In genomic region chr7:109616551-109617069, GRCh38 we compare ENCODE assay signal across 27 cellular contexts.
"Had no signal": no experiment of that assay in that cellular context is flagged by ENCODE, and none has a peak within 500 bp of the region (broad histone marks: within the 10 kb centered on the region; RNA-seq: fewer than 3 reads in every experiment).

No MANE protein-coding gene starts in this region.

- H3K4me1 ChIP-seq: heart left ventricle had no signal

- FAIRE-seq: astrocyte, bronchial epithelial cell had no signal

- H3K36me3 ChIP-seq: brain microvascular endothelial cell, heart left ventricle had no signal

- H3K4me3 ChIP-seq: coronary artery, dorsolateral prefrontal cortex, heart left ventricle had no signal

- H3K27me3 ChIP-seq: brain microvascular endothelial cell, dorsolateral prefrontal cortex, heart left ventricle had no signal

- DNase-seq: activated B cell treated with CpG ODN at 0.5 μM for 24 hours; activated CD4-positive, alpha-beta T cell treated with anti-CD3 and anti-CD28 coated beads for 48 hours; activated CD4-positive, alpha-beta T cell treated with anti-CD3 and anti-CD28 coated beads, Interleukin-2, amount 50 U/mL, for 1 hour; activated CD4-positive, alpha-beta T cell treated with anti-CD3 and anti-CD28 coated beads, Interleukin-2, amount 50 U/mL, for 48 hours; activated CD8-positive, alpha-beta memory T cell treated with anti-CD3 and anti-CD28 coated beads for 24 hours; activated CD8-positive, alpha-beta T cell treated with anti-CD3 and anti-CD28 coated beads for 36 hours; activated effector memory CD4-positive, alpha-beta T cell treated with Interleukin-2 at 50 U/mL for 16 hours; activated gamma-delta T cell treated with Interleukin-2 at 50 U/mL for 16 hours; activated naive CD4-positive, alpha-beta T cell treated with anti-CD3 and anti-CD28 coated beads, Interleukin-2, amount 50 U/mL, for 16 hours; activated naive CD4-positive, alpha-beta T cell treated with Interleukin-2 at 50 U/mL for 16 hours; activated T-cell treated with anti-CD3 and anti-CD28 coated beads, Interleukin-2, amount 50 U/mL, for 4 hours; amniotic stem cell; anterior cingulate cortex; brain microvascular endothelial cell; dorsolateral prefrontal cortex; effector memory CD4-positive, alpha-beta T cell; endodermal cell; foreskin fibroblast; heart left ventricle; hypothalamus; T1000 had no signal

- H3K27ac ChIP-seq: brain microvascular endothelial cell, coronary artery, dorsolateral prefrontal cortex, heart left ventricle had no signal

- ATAC-seq: activated CD4-positive, CD25-positive, alpha-beta regulatory T cell treated with anti-CD3 and anti-CD28 coated beads, Interleukin-2, amount 50 U/mL, for 24 hours; activated CD8-positive, alpha-beta T cell treated with anti-CD3 and anti-CD28 coated beads for 36 hours; activated T-cell treated with anti-CD3 and anti-CD28 coated beads, Interleukin-2, amount 50 U/mL, for 4 hours; activated T-helper 17 cell treated with anti-CD3 and anti-CD28 coated beads, Interleukin-2, amount 50 U/mL, for 72 hours; esophagus mucosa; heart left ventricle had no signal
